Comparison of ENCODE assay signal across 7 cellular contexts in the genomic region with DNA sequence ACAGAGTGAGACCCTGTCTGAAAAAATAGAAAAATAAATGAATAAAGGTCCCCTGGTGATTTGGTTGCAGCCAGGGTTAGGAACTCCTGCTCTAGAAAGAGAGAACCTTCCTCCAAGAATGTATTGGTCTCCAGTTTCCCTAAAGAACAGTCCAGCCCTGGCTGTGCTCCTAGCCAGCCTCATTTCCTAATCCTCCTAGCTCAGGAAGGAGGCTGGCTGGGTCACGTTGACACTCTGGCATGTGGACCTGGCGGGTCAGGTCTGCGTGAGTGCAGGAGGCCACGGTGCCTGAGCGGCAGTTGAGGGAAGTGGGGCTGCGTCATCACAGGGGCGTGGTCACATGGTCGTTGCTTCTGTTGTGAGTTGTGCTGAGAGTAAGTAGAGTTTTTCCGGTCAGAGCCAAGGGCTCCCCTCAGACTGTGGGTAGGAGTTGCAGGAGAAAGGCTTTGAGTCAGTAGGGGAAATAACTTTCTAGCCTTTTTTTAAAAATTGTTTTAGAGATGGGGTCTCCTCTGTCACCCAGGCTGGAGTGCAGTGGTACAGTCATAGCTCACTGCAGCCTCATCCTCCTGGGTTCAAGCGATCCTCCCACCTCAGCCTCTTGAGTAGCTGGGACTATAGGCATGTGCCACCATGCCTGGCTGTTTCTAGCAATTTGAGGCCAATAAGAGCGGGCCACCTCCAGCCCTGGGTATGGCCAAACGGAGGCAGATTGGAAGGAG.
DNase-seq lines count a peak whose midpoint lies in the region; ATAC-seq lines count a peak whose summit lies in the region.

No MANE protein-coding gene starts in this region.

- H3K4me1 Mint-ChIP-seq in T-helper 2 cell treated with Interferon-gamma antibody and Interleukin-4, amounts not matched to agents 5 μg/mL and 100 μg/mL, for 36 hours (ENCODE audit: low read depth) = peaks cover 43% of the 10 kb centered on the region
- H3K4me1 Mint-ChIP-seq in immature natural killer cell = peaks cover 20 to 28% of the 10 kb centered on the region in 2 donors

- H3K27me3 Mint-ChIP-seq in T-helper 2 cell treated with Interferon-gamma antibody and Interleukin-4, amounts not matched to agents 5 μg/mL and 100 μg/mL, for 36 hours (ENCODE audit: low read depth) = no peaks in the 10 kb centered on the region
- peaks cover 3 to 11% (median 10%) of the 10 kb centered on the region in 3 donors for H3K27me3 Mint-ChIP-seq in immature natural killer cell (ENCODE audit: low read depth in 3 of 3)

- no peaks in the 10 kb centered on the region for H3K9me3 Mint-ChIP-seq in T-helper 2 cell treated with Interferon-gamma antibody and Interleukin-4, amounts not matched to agents 5 μg/mL and 100 μg/mL, for 36 hours
- no peaks in the 10 kb centered on the region for H3K9me3 Mint-ChIP-seq in immature natural killer cell

- peak; percentile 77 for ATAC-seq in GM18868 (IDR thresholded peaks at IDR 0.05; ENCODE audit: unreplicated experiment)
- peak; percentile 57 for ATAC-seq in HG03432 (IDR thresholded peaks at IDR 0.05; ENCODE audit: unreplicated experiment)
- no peak for ATAC-seq in GM18858 (IDR thresholded peaks at IDR 0.05; ENCODE audit: unreplicated experiment)

- H3K27ac Mint-ChIP-seq in T-helper 2 cell treated with Interferon-gamma antibody and Interleukin-4, amounts not matched to agents 5 μg/mL and 100 μg/mL, for 36 hours = peak overlapping the region; percentile 91
- peak overlapping the region in 3 of 6 donors; percentile 46 to 83 (median 52) for H3K27ac Mint-ChIP-seq in immature natural killer cell

- peak overlapping the region; percentile 74 for H3K4me3 Mint-ChIP-seq in T-helper 2 cell treated with Interferon-gamma antibody and Interleukin-4, amounts not matched to agents 5 μg/mL and 100 μg/mL, for 36 hours
- peak overlapping the region in 3 of 5 donors; percentile 34 to 59 (median 41) for H3K4me3 Mint-ChIP-seq in immature natural killer cell

- DNase-seq in T-helper 2 cell treated with Interferon-gamma antibody and Interleukin-4, amounts not matched to agents 5 μg/mL and 100 μg/mL, for 36 hours (ENCODE audit: low spot score) = peak; percentile 88
- peak in 37 of 58 donors; percentile 13 to 68 (median 29) for DNase-seq in anterior cingulate cortex (lab: John Stamatoyannopoulos, UW)
- DNase-seq in immature natural killer cell = peak; percentile 43 to 53 (median 53)
- peak; percentile 73 for DNase-seq in stimulated activated CD4-positive, alpha-beta T cell treated with anti-CD3 and anti-CD28 coated beads, Interleukin-2, amount 100 ng/mL, for 4 hours (ENCODE audit: low read depth)

- peaks cover 2% of the 10 kb centered on the region for H3K36me3 Mint-ChIP-seq in T-helper 2 cell treated with Interferon-gamma antibody and Interleukin-4, amounts not matched to agents 5 μg/mL and 100 μg/mL, for 36 hours (ENCODE audit: low read depth)
- H3K36me3 Mint-ChIP-seq in immature natural killer cell = no peaks in the 10 kb centered on the region

Comparison
In these comparisons a context has a peak if more than half of its experiments do, and no peak if none do; other contexts are left out.
1. DNase-seq: peak in every context shown above with its lines; median percentile 88 in T-helper 2 cell treated with Interferon-gamma antibody and Interleukin-4, amounts not matched to agents 5 μg/mL and 100 μg/mL, for 36 hours; 73 in stimulated activated CD4-positive, alpha-beta T cell treated with anti-CD3 and anti-CD28 coated beads, Interleukin-2, amount 100 ng/mL, for 4 hours; 53 in immature natural killer cell; 29 in anterior cingulate cortex.